Comparison of ENCODE assay signal across 8 cellular contexts in the genomic region with DNA sequence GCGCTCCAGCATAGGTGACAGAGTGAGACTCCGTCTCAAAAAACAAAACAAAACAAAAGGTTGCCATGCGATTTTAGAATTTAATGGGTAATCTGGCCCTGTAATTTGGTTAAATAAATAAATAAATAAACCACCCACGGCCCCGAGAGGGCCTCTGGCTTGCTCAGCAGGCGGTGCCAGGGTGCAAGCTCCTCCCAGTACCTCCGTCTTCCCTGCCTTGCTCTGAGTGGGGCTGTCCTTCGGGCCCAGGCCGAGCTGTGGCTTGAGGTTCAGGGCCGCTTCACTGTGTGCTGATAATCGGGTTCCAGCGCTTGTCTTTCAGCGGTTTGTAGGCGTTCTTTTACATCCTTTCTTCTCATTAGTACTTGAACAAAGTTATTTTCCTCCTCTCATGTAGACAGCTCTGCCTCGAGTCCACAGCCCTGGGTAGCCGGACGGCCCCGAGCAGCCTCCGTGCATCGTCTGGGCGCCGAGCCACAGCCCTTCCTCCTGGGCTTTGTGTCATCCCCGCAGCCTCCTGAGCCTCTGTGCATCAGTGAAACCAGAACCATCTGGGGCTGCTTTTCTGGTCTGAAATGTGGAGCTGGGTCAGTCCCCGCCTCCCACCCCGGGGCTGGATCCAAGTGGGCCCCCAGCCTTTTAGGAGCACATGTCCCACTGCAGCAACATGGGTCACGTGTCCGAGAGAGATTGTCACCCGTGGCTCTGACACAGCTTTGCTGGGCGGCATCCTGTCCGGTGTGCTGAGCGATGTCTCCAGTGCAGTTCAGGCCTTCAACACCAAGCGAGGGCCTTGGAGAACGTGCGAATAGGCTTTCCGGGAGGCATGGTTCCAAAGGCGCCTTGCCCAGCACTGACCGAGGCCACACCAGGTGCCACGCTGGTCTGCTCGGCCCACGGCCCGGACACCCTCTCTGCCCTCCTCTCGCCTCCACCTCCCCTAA.
DNase-seq lines count a peak whose midpoint lies in the region; ATAC-seq and TF ChIP-seq lines count a peak whose summit lies in the region.

No MANE protein-coding gene starts in this region.

- no peaks in the 10 kb centered on the region for H3K27me3 ChIP-seq in hepatocyte

- 77% methylated on average over 42 of the region's 42 CpGs for WGBS in hepatocyte (ENCODE audit: low lambda C conversion rate, missing lambda C conversion rate)

- no peaks in the 10 kb centered on the region for H3K36me3 ChIP-seq in hepatocyte (replicated peaks; ENCODE audit: insufficient read depth, low read depth)

- H3K27ac Mint-ChIP-seq in activated naive CD8-positive, alpha-beta T cell: peak overlapping the region; percentile 81

- no peak for TF ChIP-seq CTCF in hepatocyte (IDR thresholded peaks at IDR 0.05; ENCODE audit: poor library complexity)

- H2AFZ ChIP-seq in hepatocyte: no peak overlapping the region

- H3K27me3 Mint-ChIP-seq in activated naive CD8-positive, alpha-beta T cell: no peaks in the 10 kb centered on the region

- peaks cover 32% of the 10 kb centered on the region for H3K4me1 ChIP-seq in hepatocyte (ENCODE audit: insufficient read depth)

- H3K9me3 Mint-ChIP-seq in activated naive CD8-positive, alpha-beta T cell (ENCODE audit: low read depth): no peaks in the 10 kb centered on the region

- H3K79me2 ChIP-seq in hepatocyte: no peaks in the 10 kb centered on the region

- no peaks in the 10 kb centered on the region for H4K20me1 ChIP-seq in hepatocyte (ENCODE audit: insufficient read depth, poor library complexity, severe bottlenecking)

- peak overlapping the region; percentile 5 for H3K4me3 Mint-ChIP-seq in activated naive CD8-positive, alpha-beta T cell

- H3K9me2 ChIP-seq in hepatocyte (replicated peaks; ENCODE audit: insufficient read depth): no peaks in the 10 kb centered on the region

- H3K9me3 ChIP-seq in hepatocyte (ENCODE audit: low read depth): no peaks in the 10 kb centered on the region

- no peak for ATAC-seq in GM21515 (IDR thresholded peaks at IDR 0.05; ENCODE audit: unreplicated experiment)

- peak overlapping the region; percentile 77 for H3K4me2 ChIP-seq in hepatocyte

- H3K36me3 Mint-ChIP-seq in activated naive CD8-positive, alpha-beta T cell: peaks cover 2% of the 10 kb centered on the region

- no peak overlapping the region for H3K4me3 ChIP-seq in hepatocyte

- peaks cover 41% of the 10 kb centered on the region for H3K4me1 Mint-ChIP-seq in activated naive CD8-positive, alpha-beta T cell (ENCODE audit: low read depth)

- DNase-seq in NCI-H1092 treated with DMSO at 0.1 percent for 48 hours (lab: John Stamatoyannopoulos, UW) (peak; percentile 31), NCI-H1092 (lab: John Stamatoyannopoulos, UW) (no peak), hepatocyte (ENCODE audit: low spot score) (no peak), substantia nigra (lab: John Stamatoyannopoulos, UW) (peak in 23 of 49 donors; percentile 5 to 77 (median 44)), NAMALWA (ENCODE audit: low spot score) (no peak), NCI-H748 treated with DMSO at 0.1 percent for 48 hours (lab: John Stamatoyannopoulos, UW) (no peak)

- H3K27ac ChIP-seq in hepatocyte (peak overlapping the region; percentile 96), substantia nigra (ENCODE audit: low read depth, low read length, poor library complexity, severe bottlenecking) (peak overlapping the region; percentile 63)
